9 cellular contexts compared by ENCODE assay signal in the genomic region with DNA sequence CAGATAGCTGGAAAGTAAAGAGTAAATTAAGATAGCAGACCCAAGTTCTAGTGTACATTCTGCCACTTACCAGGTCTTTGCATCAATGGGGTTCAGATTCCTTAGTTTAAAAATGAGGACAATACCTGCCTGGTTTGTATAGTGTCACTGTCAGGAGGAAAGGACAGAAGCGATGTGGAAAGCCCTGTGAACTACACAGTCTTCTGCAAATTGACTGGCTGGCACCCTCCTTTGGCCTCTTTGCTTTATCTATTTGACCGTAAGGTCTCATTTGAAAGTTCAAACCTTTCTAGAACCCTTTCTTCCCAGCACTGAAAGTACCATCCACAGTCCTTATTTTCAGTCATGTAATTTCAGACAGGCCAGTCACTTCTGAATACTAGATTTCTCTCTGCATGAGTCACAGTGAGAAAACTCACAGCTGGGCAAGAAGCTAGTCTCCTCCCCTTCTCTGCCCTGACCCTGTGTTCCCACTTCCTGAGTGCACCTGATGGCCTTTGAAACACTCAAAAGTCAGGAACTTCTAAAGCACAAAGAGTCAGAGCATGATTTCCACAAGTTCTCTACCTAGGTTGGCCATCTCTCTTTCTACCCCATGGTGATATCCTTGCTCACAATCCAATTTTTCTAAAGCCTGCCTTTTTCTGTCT.
A peak's percentile ranks its signal among the peaks of the same experiment; 100 is the strongest.
DNase-seq lines count a peak whose midpoint lies in the region; ATAC-seq and TF ChIP-seq lines count a peak whose summit lies in the region.
"Had no signal": no experiment of that assay in that cellular context is flagged by ENCODE, and none has a peak within 500 bp of the region (broad histone marks: within the 10 kb centered on the region; RNA-seq: fewer than 3 reads in every experiment).

No MANE protein-coding gene starts in this region.

- H3K36me3 Mint-ChIP-seq in Calu3 (ENCODE audit: insufficient read depth, unreplicated experiment): no peaks in the 10 kb centered on the region
- H3K36me3 Mint-ChIP-seq: brain had no signal

- H3K4me1 Mint-ChIP-seq in Calu3 (ENCODE audit: low read depth, unreplicated experiment): peaks cover 26% of the 10 kb centered on the region
- H3K4me1 Mint-ChIP-seq: brain had no signal

- intact Hi-C loops in Calu3 (cut with micrococcal nuclease; ENCODE audit: unreplicated experiment): no loop called here

- ATAC-seq in GM21390 (IDR thresholded peaks at IDR 0.05; ENCODE audit: unreplicated experiment) (peak; percentile 98), HG03460 (IDR thresholded peaks at IDR 0.05; ENCODE audit: unreplicated experiment) (peak; percentile 92)

- CTCF ChIA-PET in Calu3 (lab: Charles Lee): interaction anchor here (0.5 to 1.5 kb wide), 3 partner anchors 24 to 28 kb away, joined by 3 to 8 read pairs (median 3); no protein-coding TSS in a partner anchor

- peaks cover under 1% of the 10 kb centered on the region for H3K9me3 Mint-ChIP-seq in Calu3 (ENCODE audit: low read depth, unreplicated experiment)
- H3K9me3 Mint-ChIP-seq: brain had no signal

- H3K27ac ChIP-seq in right atrium auricular region: no peak overlapping the region

- H3K4me3 ChIP-seq in fibroblast of mammary gland (ENCODE audit: control insufficient read depth, low read depth, low read length) (no peak overlapping the region), right atrium auricular region (no peak overlapping the region)

- no peaks in the 10 kb centered on the region for H3K4me1 ChIP-seq in right atrium auricular region

- H3K36me3 ChIP-seq in right atrium auricular region: no peaks in the 10 kb centered on the region

- no peaks in the 10 kb centered on the region for H3K27me3 ChIP-seq in right atrium auricular region

- peak; percentile 24 for DNase-seq in Calu3
- peak; percentile 6 for DNase-seq in fibroblast of mammary gland (ENCODE audit: low read depth)
- DNase-seq in right atrium auricular region (ENCODE audit: low spot score): no peak
- no peak for DNase-seq in DMS153 treated with DMSO at 0.1 percent for 48 hours (lab: John Stamatoyannopoulos, UW; ENCODE audit: unreplicated experiment)
- no peak for DNase-seq in NCI-H2107 (lab: John Stamatoyannopoulos, UW)
- DNase-seq in NCI-H1417 treated with DMSO at 0.1 percent for 48 hours (lab: John Stamatoyannopoulos, UW): no peak

- no peaks in the 10 kb centered on the region for H3K27me3 Mint-ChIP-seq in Calu3 (ENCODE audit: unreplicated experiment)

- peak overlapping the region; percentile 77 for H3K27ac Mint-ChIP-seq in Calu3 (ENCODE audit: unreplicated experiment)
- H3K27ac Mint-ChIP-seq: brain had no signal

- TF ChIP-seq CTCF in Calu3 (IDR thresholded peaks at IDR 0.05; ENCODE audit: unreplicated experiment) (no peak), fibroblast of mammary gland (conservative IDR thresholded peaks at IDR 0.05; ENCODE audit: control insufficient read depth, insufficient read depth, low read depth, low read length) (no peak), right atrium auricular region (IDR thresholded peaks at IDR 0.05) (no peak)

- H3K4me3 Mint-ChIP-seq in Calu3 (ENCODE audit: low read depth, unreplicated experiment): no peak overlapping the region
- H3K4me3 Mint-ChIP-seq: brain had no signal

- no TSS peak for BruUV-seq in Calu3 (replicated peaks; lab: Mats Ljungman, UMichigan)

- H3K9me3 ChIP-seq in right atrium auricular region: no peaks in the 10 kb centered on the region

Comparison
In these comparisons a context has a peak if more than half of its experiments do, and no peak if none do; other contexts are left out.
1. DNase-seq: peak in Calu3 (single experiment) and fibroblast of mammary gland (single experiment); none in right atrium auricular region (single experiment), DMS153 treated with DMSO at 0.1 percent for 48 hours (single experiment), NCI-H2107 (single experiment) and NCI-H1417 treated with DMSO at 0.1 percent for 48 hours (single experiment).